ENCODE assay signal across 8 cellular contexts in the genomic region with DNA sequence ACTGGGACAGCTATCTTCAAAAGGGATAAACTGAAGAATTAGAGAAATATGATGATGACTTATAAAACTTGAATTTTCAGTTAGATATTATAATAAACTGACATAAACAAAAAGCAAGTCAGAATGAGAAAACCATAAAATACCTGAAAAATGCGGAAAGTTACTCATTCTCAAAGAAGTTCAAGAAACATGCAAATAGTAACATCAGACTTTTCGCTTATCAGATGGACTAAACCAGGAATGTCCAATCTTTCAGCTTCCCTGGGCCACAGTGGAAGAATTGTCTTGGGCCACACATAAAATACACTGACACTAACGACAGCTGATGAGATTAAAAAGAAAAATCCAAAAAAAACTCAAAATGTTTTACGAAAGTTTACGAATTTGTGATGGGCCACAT.
"Had no signal": no experiment of that assay in that cellular context is flagged by ENCODE, and none has a peak within 500 bp of the region (broad histone marks: within the 10 kb centered on the region; RNA-seq: fewer than 3 reads in every experiment).

No MANE protein-coding gene starts in this region.

- H3K27ac ChIP-seq: KMS-11 had no signal

- H3K27ac Mint-ChIP-seq: GM23338, H9, IgD-negative memory B cell had no signal

- H3K4me3 Mint-ChIP-seq: GM23338, H9, IgD-negative memory B cell had no signal

- H3K27me3 Mint-ChIP-seq: IgD-negative memory B cell had no signal

- H3K9me3 Mint-ChIP-seq: GM23338, H9 had no signal

- FAIRE-seq: H1, H54, HTR-8/SVneo had no signal

- H3K9ac ChIP-seq: KMS-11 had no signal

- H2AFZ ChIP-seq: GM23338 had no signal

- H3K4me3 ChIP-seq: GM23338 had no signal

- H3K4me1 Mint-ChIP-seq: GM23338, H9, IgD-negative memory B cell had no signal

- H3K4me2 ChIP-seq: GM23338, KMS-11 had no signal

- DNase-seq: H9, KBM-7 had no signal
